Comparison of ENCODE assay signal across 2 cellular contexts in the genomic region with DNA sequence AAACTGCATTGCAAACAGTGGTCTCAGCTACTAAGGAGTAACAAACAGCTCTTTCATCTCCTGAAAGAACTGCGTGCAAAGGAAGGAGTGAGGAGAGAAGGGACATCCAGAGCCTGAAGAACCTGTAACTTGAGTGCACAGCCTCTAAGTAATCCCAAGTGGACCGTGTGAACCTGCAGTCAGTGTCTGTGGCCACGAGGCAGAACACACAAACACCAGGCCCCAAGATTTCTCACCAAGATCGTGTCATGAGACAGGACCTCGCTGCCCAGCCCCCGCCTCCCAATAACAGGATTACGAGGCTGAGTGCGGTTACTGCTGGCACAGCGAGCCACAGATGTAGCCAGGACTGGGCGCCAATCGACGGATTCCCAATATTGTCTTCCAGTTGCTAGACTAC.
TF ChIP-seq lines count a peak whose summit lies in the region.

No MANE protein-coding gene starts in this region.

TF ChIP-seq in H1, 55 proteins besides CTCF, POLR2A, EP300 and RAD21 (continued from another document):
- TF ChIP-seq TBP (IDR thresholded peaks at IDR 0.05; ENCODE audit: low read depth, low read length), result no peak
- TF ChIP-seq POU5F1 (IDR thresholded peaks at IDR 0.05; ENCODE audit: low read depth, low read length), result no peak
- no peak for TF ChIP-seq SRF (IDR thresholded peaks at IDR 0.05; ENCODE audit: low read depth, low read length)
- no peak for TF ChIP-seq TAF1 (IDR thresholded peaks at IDR 0.05; ENCODE audit: low read depth, low read length)
- TF ChIP-seq, protein P1, sequence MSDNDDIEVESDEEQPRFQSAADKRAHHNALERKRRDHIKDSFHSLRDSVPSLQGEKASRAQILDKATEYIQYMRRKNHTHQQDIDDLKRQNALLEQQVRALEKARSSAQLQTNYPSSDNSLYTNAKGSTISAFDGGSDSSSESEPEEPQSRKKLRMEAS (IDR thresholded peaks at IDR 0.05), result no peak
- no peak for TF ChIP-seq CREB1 (IDR thresholded peaks at IDR 0.05)
- TF ChIP-seq TAF7 (optimal IDR thresholded peaks at IDR 0.05; ENCODE audit: borderline replicate concordance, low read depth, low read length), result no peak
- no peak for TF ChIP-seq ZNF274 (IDR thresholded peaks at IDR 0.05; ENCODE audit: borderline replicate concordance, extremely low read depth, low read length)
- TF ChIP-seq SIX5 (IDR thresholded peaks at IDR 0.05; ENCODE audit: low read depth, low read length), result no peak
- TF ChIP-seq BCL11A (IDR thresholded peaks at IDR 0.05; ENCODE audit: low read depth in 2 of 2, low read length in 2 of 2), result no peak
- no peak for TF ChIP-seq TEAD4 (IDR thresholded peaks at IDR 0.05; ENCODE audit: low read depth, low read length)
- TF ChIP-seq POLR2AphosphoS5 (IDR thresholded peaks at IDR 0.05; ENCODE audit: low read depth, low read length), result no peak
- TF ChIP-seq EGR1 (IDR thresholded peaks at IDR 0.05; ENCODE audit: borderline replicate concordance, low read depth, low read length), result no peak
- TF ChIP-seq GTF2F1 (IDR thresholded peaks at IDR 0.05; ENCODE audit: borderline replicate concordance, low read depth, low read length), result no peak

TF ChIP-seq in SK-N-SH, 30 proteins besides CTCF, POLR2A, EP300 and RAD21 (continued from another document):
- TF ChIP-seq TAF1 (IDR thresholded peaks at IDR 0.05; ENCODE audit: borderline replicate concordance, low read depth, low read length), result no peak
- TF ChIP-seq NFIC (IDR thresholded peaks at IDR 0.05; ENCODE audit: borderline replicate concordance), result no peak
- TF ChIP-seq JUND (IDR thresholded peaks at IDR 0.05), result no peak
- no peak for TF ChIP-seq FOXM1 (IDR thresholded peaks at IDR 0.05; ENCODE audit: low read depth)
- TF ChIP-seq SMC3 (IDR thresholded peaks at IDR 0.05; ENCODE audit: low read depth, low read length), result no peak
- TF ChIP-seq, protein P2, sequence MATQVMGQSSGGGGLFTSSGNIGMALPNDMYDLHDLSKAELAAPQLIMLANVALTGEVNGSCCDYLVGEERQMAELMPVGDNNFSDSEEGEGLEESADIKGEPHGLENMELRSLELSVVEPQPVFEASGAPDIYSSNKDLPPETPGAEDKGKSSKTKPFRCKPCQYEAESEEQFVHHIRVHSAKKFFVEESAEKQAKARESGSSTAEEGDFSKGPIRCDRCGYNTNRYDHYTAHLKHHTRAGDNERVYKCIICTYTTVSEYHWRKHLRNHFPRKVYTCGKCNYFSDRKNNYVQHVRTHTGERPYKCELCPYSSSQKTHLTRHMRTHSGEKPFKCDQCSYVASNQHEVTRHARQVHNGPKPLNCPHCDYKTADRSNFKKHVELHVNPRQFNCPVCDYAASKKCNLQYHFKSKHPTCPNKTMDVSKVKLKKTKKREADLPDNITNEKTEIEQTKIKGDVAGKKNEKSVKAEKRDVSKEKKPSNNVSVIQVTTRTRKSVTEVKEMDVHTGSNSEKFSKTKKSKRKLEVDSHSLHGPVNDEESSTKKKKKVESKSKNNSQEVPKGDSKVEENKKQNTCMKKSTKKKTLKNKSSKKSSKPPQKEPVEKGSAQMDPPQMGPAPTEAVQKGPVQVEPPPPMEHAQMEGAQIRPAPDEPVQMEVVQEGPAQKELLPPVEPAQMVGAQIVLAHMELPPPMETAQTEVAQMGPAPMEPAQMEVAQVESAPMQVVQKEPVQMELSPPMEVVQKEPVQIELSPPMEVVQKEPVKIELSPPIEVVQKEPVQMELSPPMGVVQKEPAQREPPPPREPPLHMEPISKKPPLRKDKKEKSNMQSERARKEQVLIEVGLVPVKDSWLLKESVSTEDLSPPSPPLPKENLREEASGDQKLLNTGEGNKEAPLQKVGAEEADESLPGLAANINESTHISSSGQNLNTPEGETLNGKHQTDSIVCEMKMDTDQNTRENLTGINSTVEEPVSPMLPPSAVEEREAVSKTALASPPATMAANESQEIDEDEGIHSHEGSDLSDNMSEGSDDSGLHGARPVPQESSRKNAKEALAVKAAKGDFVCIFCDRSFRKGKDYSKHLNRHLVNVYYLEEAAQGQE (IDR thresholded peaks at IDR 0.05; ENCODE audit: low read depth, low read length), result no peak
- TF ChIP-seq YY1 (IDR thresholded peaks at IDR 0.05; ENCODE audit: low read depth), result no peak
